In genomic region chr2:157789161-157789720, GRCh38 we compare ENCODE assay signal across 1 cellular context.
TF ChIP-seq lines count a peak whose summit lies in the region.

No MANE protein-coding gene starts in this region.

TF ChIP-seq in GM23338, 12 proteins besides CTCF, POLR2A, EP300 and RAD21 (continued from another document):
- no peak for TF ChIP-seq ZNF462 (CRISPR knock-in tag; IDR thresholded peaks at IDR 0.05)
